33 cellular contexts compared by ENCODE assay signal in the genomic region with DNA sequence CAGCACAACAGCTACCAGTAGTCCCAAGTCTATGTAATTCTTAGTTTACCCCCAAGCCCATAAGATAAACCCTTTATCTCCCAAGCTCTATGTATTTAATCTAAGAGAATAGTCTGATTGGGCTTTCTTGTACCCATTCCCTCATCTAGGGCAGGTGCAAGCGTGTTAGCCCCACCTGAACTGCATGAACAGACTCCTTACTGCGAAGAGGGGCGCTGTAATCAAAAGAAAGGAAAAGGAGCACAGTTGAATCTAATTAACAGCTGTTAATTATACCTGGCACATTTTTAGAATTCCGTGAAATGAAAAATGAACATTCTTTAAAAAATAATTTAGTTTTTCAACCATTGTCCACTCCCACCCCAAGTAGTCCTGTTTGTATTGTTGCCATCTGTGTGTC.
"Had no signal": no experiment of that assay in that cellular context is flagged by ENCODE, and none has a peak within 500 bp of the region (broad histone marks: within the 10 kb centered on the region; RNA-seq: fewer than 3 reads in every experiment).

No MANE protein-coding gene starts in this region.

- ATAC-seq: heart left ventricle; left lung; lower lobe of right lung; naive thymus-derived CD8-positive, alpha-beta T cell; pancreas; stimulated activated memory B cell treated with anti-CD40 and anti-IgM and Interleukin-4, amounts not matched to agents 10 μg/mL and 1 μg/mL and 100 μg/mL, for 72 hours; stimulated activated naive CD8-positive, alpha-beta T cell treated with anti-CD3 and anti-CD28 coated beads, Interleukin-15, amount 100 ng/mL, for 72 hours had no signal

- H3K4me3 ChIP-seq: ascending aorta, coronary artery, dorsolateral prefrontal cortex, heart left ventricle, left lung, lower lobe of right lung, pancreas, prostate gland, sigmoid colon, smooth muscle cell, uterus had no signal

- H3K9me3 ChIP-seq: ascending aorta, left lung, lower lobe of right lung, pancreas, prostate gland, uterus had no signal

- FAIRE-seq: pancreas, TTC549 had no signal

- H3K36me3 ChIP-seq: ascending aorta, brain microvascular endothelial cell, heart left ventricle, left lung, lower lobe of right lung, pancreas, prostate gland, sigmoid colon, uterus had no signal

- DNase-seq: activated CD4-positive, alpha-beta memory T cell treated with anti-CD3 and anti-CD28 coated beads, Interleukin-2, amount 10 ng/mL, durations not matched to agents 7 days and 5 days; activated CD4-positive, alpha-beta T cell treated with anti-CD3 and anti-CD28 coated beads for 1 hour; activated CD4-positive, alpha-beta T cell treated with anti-CD3 and anti-CD28 coated beads, Interleukin-2, amount 10 ng/mL, durations not matched to agents 7 days and 5 days; activated CD8-positive, alpha-beta memory T cell treated with anti-CD3 and anti-CD28 coated beads, Interleukin-2, amount 50 U/mL, for 48 hours; activated gamma-delta T cell; activated naive CD4-positive, alpha-beta T cell treated with anti-CD3 and anti-CD28 coated beads, Interleukin-2, amount 10 ng/mL, durations not matched to agents 7 days and 5 days; activated naive CD8-positive, alpha-beta T cell treated with anti-CD3 and anti-CD28 coated beads, Interleukin-2, amount 10 ng/mL, durations not matched to agents 7 days and 5 days; activated T-cell treated with anti-CD3 and anti-CD28 coated beads, Interleukin-2, amount 50 U/mL, for 24 hours; brain microvascular endothelial cell; dorsolateral prefrontal cortex; effector memory CD4-positive, alpha-beta T cell; heart left ventricle; left lung; lower lobe of right lung; mesenchymal stem cell; naive thymus-derived CD8-positive, alpha-beta T cell; nucleus accumbens; pancreas; retina; sigmoid colon; stimulated activated CD4-positive, alpha-beta T cell treated with anti-CD3 and anti-CD28 coated beads, Interleukin-1b, Interleukin-23, amount 100 ng/mL, for 48 hours; stimulated activated CD4-positive, alpha-beta T cell treated with anti-CD3 and anti-CD28 coated beads, Interleukin-4, amount 100 ng/mL, for 4 hours; stimulated activated CD8-positive, alpha-beta memory T cell treated with anti-CD3 and anti-CD28 coated beads, Interleukin-4, amount 100 ng/mL, for 48 hours; stimulated activated naive CD8-positive, alpha-beta T cell treated with anti-CD3 and anti-CD28 coated beads, Interleukin-15, amount 100 ng/mL, for 72 hours; substantia nigra; T-helper 9 cell; uterus had no signal

- H3K4me1 ChIP-seq: ascending aorta, heart left ventricle, left lung, lower lobe of right lung, pancreas, prostate gland, sigmoid colon, uterus had no signal

- H3K4me2 ChIP-seq: smooth muscle cell had no signal

- H3K27me3 ChIP-seq: ascending aorta, brain microvascular endothelial cell, dorsolateral prefrontal cortex, heart left ventricle, left lung, pancreas, sigmoid colon, uterus had no signal

- H3K27ac ChIP-seq: ascending aorta, brain microvascular endothelial cell, coronary artery, dorsolateral prefrontal cortex, heart left ventricle, left lung, lower lobe of right lung, pancreas, prostate gland, sigmoid colon, uterus had no signal
